ENCODE assay signal across 15 cellular contexts in genomic region chr11:92628401-92629292, GRCh38.
DNase-seq lines count a peak whose midpoint lies in the region; TF ChIP-seq lines count a peak whose summit lies in the region.
"Had no signal": no experiment of that assay in that cellular context is flagged by ENCODE, and none has a peak within 500 bp of the region (broad histone marks: within the 10 kb centered on the region; RNA-seq: fewer than 3 reads in every experiment).

No MANE protein-coding gene starts in this region.

- no peak overlapping the region for H3K18ac ChIP-seq in mesenchymal stem cell (ENCODE audit: low read depth in 1 of 2, low read length in 2 of 2)

- no peak overlapping the region for H4K91ac ChIP-seq in mesenchymal stem cell (ENCODE audit: low read length)

- H3K4me3 ChIP-seq in OCI-LY3 (ENCODE audit: low read length) = peak overlapping the region; percentile 3; the same call in 1 of the 2 replicates
- H3K4me3 ChIP-seq in mesenchymal stem cell (ENCODE audit: insufficient read depth in 1 of 2, low read depth in 1 of 2, low read length in 2 of 2) = no peak overlapping the region
- no peak overlapping the region for H3K4me3 ChIP-seq in right atrium auricular region
- H3K4me3 ChIP-seq: body of pancreas had no signal

- H3K79me1 ChIP-seq in mesenchymal stem cell (replicated peaks; ENCODE audit: low read length, poor library complexity, severe bottlenecking) = no peaks in the 10 kb centered on the region

- H3K4me1 ChIP-seq in OCI-LY3 (ENCODE audit: low read length) (peaks cover 54% of the 10 kb centered on the region), mesenchymal stem cell (ENCODE audit: control insufficient read depth, insufficient read depth, low read depth, low read length) (peaks cover 3% of the 10 kb centered on the region), right atrium auricular region (no peaks in the 10 kb centered on the region)
- H3K4me1 ChIP-seq: body of pancreas had no signal

- H3K9me3 ChIP-seq in OCI-LY3 (ENCODE audit: insufficient read depth, low read length) = no peaks in the 10 kb centered on the region
- no peaks in the 10 kb centered on the region for H3K9me3 ChIP-seq in mesenchymal stem cell (ENCODE audit: control insufficient read depth, low read length)
- no peaks in the 10 kb centered on the region for H3K9me3 ChIP-seq in right atrium auricular region
- H3K9me3 ChIP-seq: body of pancreas had no signal

- H2BK12ac ChIP-seq in mesenchymal stem cell (ENCODE audit: low read length in 2 of 2) = no peak overlapping the region

- H4K8ac ChIP-seq in mesenchymal stem cell (ENCODE audit: low read length) = no peak overlapping the region

- H3K27ac ChIP-seq in OCI-LY3 (ENCODE audit: low read length) (peak overlapping the region; percentile 70), mesenchymal stem cell (ENCODE audit: low read length, poor library complexity, severe bottlenecking) (peak overlapping the region; percentile 1), right atrium auricular region (no peak overlapping the region)
- H3K27ac ChIP-seq: body of pancreas had no signal

- H3K23ac ChIP-seq in mesenchymal stem cell (ENCODE audit: low read length in 2 of 2) = no peak overlapping the region

- H2BK120ac ChIP-seq in mesenchymal stem cell (ENCODE audit: low read depth, low read length) = no peak overlapping the region

- H3K79me2 ChIP-seq in OCI-LY3 (ENCODE audit: low read length) = no peaks in the 10 kb centered on the region

- H3K4me2 ChIP-seq in OCI-LY3 (ENCODE audit: low read length) (peak overlapping the region; percentile 56), mesenchymal stem cell (ENCODE audit: low read length, poor library complexity, severe bottlenecking) (no peak overlapping the region)

- no peak overlapping the region for H3K14ac ChIP-seq in mesenchymal stem cell (ENCODE audit: low read length in 2 of 2)

- peak overlapping the region; percentile 6; the same call in 1 of the 2 replicates for H3K9ac ChIP-seq in OCI-LY3 (ENCODE audit: low read length)
- H3K9ac ChIP-seq in mesenchymal stem cell (ENCODE audit: low read length) = no peak overlapping the region

- H2BK5ac ChIP-seq in mesenchymal stem cell (ENCODE audit: low read depth, low read length, poor library complexity, severe bottlenecking) = no peak overlapping the region

- H3K27me3 ChIP-seq in OCI-LY3 (ENCODE audit: low read depth, low read length) (no peaks in the 10 kb centered on the region), mesenchymal stem cell (ENCODE audit: control insufficient read depth in 1 of 2, insufficient read depth in 1 of 2, low read length in 2 of 2) (no peaks in the 10 kb centered on the region), right atrium auricular region (no peaks in the 10 kb centered on the region)
- H3K27me3 ChIP-seq: body of pancreas had no signal

- WGBS in mesenchymal stem cell = 68% methylated on average over 2 of the region's 4 CpGs

- H3K4ac ChIP-seq in mesenchymal stem cell (ENCODE audit: low read depth in 1 of 2, low read length in 2 of 2) = no peak overlapping the region

- no peaks in the 10 kb centered on the region for H4K20me1 ChIP-seq in OCI-LY3 (ENCODE audit: insufficient read depth, low read length)

- DNase-seq in Daoy (ENCODE audit: low read depth) (peak; percentile 8), NCI-H1105 treated with DMSO at 0.1 percent for 48 hours (lab: John Stamatoyannopoulos, UW) (peak; percentile 32), mesenchymal stem cell (no peak), NCI-H510A (lab: John Stamatoyannopoulos, UW) (no peak), cerebellar cortex (ENCODE audit: low spot score) (no peak), right atrium auricular region (ENCODE audit: low spot score) (no peak), globus pallidus (ENCODE audit: low spot score) (no peak)
- DNase-seq: activated B cell treated with CpG ODN at 0.5 μM for 24 hours; activated T-cell treated with anti-CD3 and anti-CD28 coated beads for 4 hours; body of pancreas; effector memory CD4-positive, alpha-beta T cell; GF-D8; glutamatergic neuron; stimulated activated naive CD8-positive, alpha-beta T cell treated with anti-CD3 and anti-CD28 coated beads, Interleukin-15, amount 100 ng/mL, for 72 hours had no signal

- H3K36me3 ChIP-seq in OCI-LY3 (replicated peaks; ENCODE audit: low read depth, low read length) (no peaks in the 10 kb centered on the region), mesenchymal stem cell (ENCODE audit: control insufficient read depth in 1 of 2, insufficient read depth in 2 of 2, low read depth in 1 of 2, low read length in 2 of 2) (no peaks in the 10 kb centered on the region), right atrium auricular region (no peaks in the 10 kb centered on the region)

- H2AK5ac ChIP-seq in mesenchymal stem cell (ENCODE audit: low read length, severe bottlenecking) = no peak overlapping the region

- H2AFZ ChIP-seq in OCI-LY3 (ENCODE audit: low read depth, low read length) = no peak overlapping the region
- no peak overlapping the region for H2AFZ ChIP-seq in mesenchymal stem cell (ENCODE audit: low read depth, low read length)

- H2BK15ac ChIP-seq in mesenchymal stem cell (ENCODE audit: low read depth, poor library complexity, severe bottlenecking) = no peak overlapping the region

- TF ChIP-seq CTCF in OCI-LY3 (IDR thresholded peaks at IDR 0.05; ENCODE audit: low read depth, low read length) (no peak), right atrium auricular region (IDR thresholded peaks at IDR 0.05) (no peak)

Comparison
In these comparisons a context has a peak if more than half of its experiments do, and no peak if none do; other contexts are left out.
1. DNase-seq: peak in Daoy (single experiment) and NCI-H1105 treated with DMSO at 0.1 percent for 48 hours (single experiment); none in mesenchymal stem cell (single experiment), NCI-H510A (single experiment), cerebellar cortex (single experiment), right atrium auricular region (single experiment) and globus pallidus (single experiment).
2. H3K27ac ChIP-seq: peak in OCI-LY3 (single experiment) and mesenchymal stem cell (single experiment); none in right atrium auricular region (0 of 2).